Comparison of ENCODE assay signal across 10 cellular contexts in genomic region chr10:62058476-62058875, GRCh38.
DNase-seq lines count a peak whose midpoint lies in the region; FAIRE-seq and TF ChIP-seq lines count a peak whose summit lies in the region.
"Had no signal": no experiment of that assay in that cellular context is flagged by ENCODE, and none has a peak within 500 bp of the region (broad histone marks: within the 10 kb centered on the region; RNA-seq: fewer than 3 reads in every experiment).

No MANE protein-coding gene starts in this region.

- H3K27ac ChIP-seq in BLaER1 = peak overlapping the region; percentile 63
- H3K27ac ChIP-seq in esophagus muscularis mucosa (replicated peaks in 1 of 4) = peak overlapping the region; percentile 70 to 87 (median 80)
- peak overlapping the region; percentile 96 for H3K27ac ChIP-seq in skeletal muscle tissue (ENCODE audit: low read depth, low read length)
- H3K27ac ChIP-seq in SJCRH30 = no peak overlapping the region

- TF ChIP-seq EP300 in esophagus muscularis mucosa (IDR thresholded peaks at IDR 0.05) = no peak

- H4K20me1 ChIP-seq in BLaER1 = no peaks in the 10 kb centered on the region

- H3K4me3 Mint-ChIP-seq in Calu3 (ENCODE audit: low read depth, unreplicated experiment) = no peak overlapping the region

- peak; percentile 68 for FAIRE-seq in H54 (lab: Jason Lieb, UNC)

- no peak overlapping the region for H3K4me3 ChIP-seq in BLaER1
- H3K4me3 ChIP-seq in esophagus muscularis mucosa = peak overlapping the region in 1 of 4 donors; percentile 75
- peak overlapping the region in 1 of 3 donors; percentile 3 for H3K4me3 ChIP-seq in skeletal muscle tissue (ENCODE audit: low read length in 3 of 3)
- H3K4me3 ChIP-seq in SJCRH30 = no peak overlapping the region

- H3K4me1 ChIP-seq in BLaER1 = peaks cover 82% of the 10 kb centered on the region
- H3K4me1 ChIP-seq in esophagus muscularis mucosa = peaks cover 78 to 94% (median 80%) of the 10 kb centered on the region in 4 donors
- H3K4me1 ChIP-seq in skeletal muscle tissue (ENCODE audit: control insufficient read depth in 3 of 3, insufficient read depth in 3 of 3, low read length in 3 of 3) = peaks cover 67 to 76% (median 70%) of the 10 kb centered on the region in 3 donors
- H3K4me1 ChIP-seq in SJCRH30 = no peaks in the 10 kb centered on the region

- H3K27ac Mint-ChIP-seq in Calu3 (ENCODE audit: unreplicated experiment) = no peak overlapping the region

- TF ChIP-seq POLR2A in H54 (IDR thresholded peaks at IDR 0.05; ENCODE audit: low read depth, low read length) (no peak), esophagus muscularis mucosa (IDR thresholded peaks at IDR 0.05; ENCODE audit: low read depth) (no peak)

- WGBS in esophagus muscularis mucosa = 58% methylated on average over 2 of the region's 2 CpGs

- no TSS peak for BruUV-seq in Calu3 (replicated peaks; lab: Mats Ljungman, UMichigan)

- CTCF ChIA-PET in Calu3 (lab: Charles Lee) = no interaction called here

- H3K4me1 Mint-ChIP-seq in Calu3 (ENCODE audit: low read depth, unreplicated experiment) = peaks cover 19% of the 10 kb centered on the region

- no peaks in the 10 kb centered on the region for H3K9me3 Mint-ChIP-seq in Calu3 (ENCODE audit: low read depth, unreplicated experiment)

- H3K27me3 ChIP-seq in BLaER1 (no peaks in the 10 kb centered on the region), esophagus muscularis mucosa (no peaks in the 10 kb centered on the region), skeletal muscle tissue (ENCODE audit: control insufficient read depth in 3 of 3, insufficient read depth in 3 of 3, low read length in 3 of 3) (no peaks in the 10 kb centered on the region), SJCRH30 (no peaks in the 10 kb centered on the region)

- H3K9me3 ChIP-seq in BLaER1 (no peaks in the 10 kb centered on the region), esophagus muscularis mucosa (no peaks in the 10 kb centered on the region), skeletal muscle tissue (ENCODE audit: control insufficient read depth in 3 of 3, low read length in 3 of 3) (no peaks in the 10 kb centered on the region), SJCRH30 (replicated peaks) (no peaks in the 10 kb centered on the region)

- H3K27me3 Mint-ChIP-seq in Calu3 (ENCODE audit: unreplicated experiment) = no peaks in the 10 kb centered on the region

- no peak for DNase-seq in H54 (ENCODE audit: insufficient read length, low spot score)
- DNase-seq in esophagus muscularis mucosa (ENCODE audit: extremely low spot score) = no peak
- DNase-seq in Calu3 = no peak
- DNase-seq in NCI-H187 treated with DMSO at 0.1 percent for 48 hours (lab: John Stamatoyannopoulos, UW) = no peak
- no peak for DNase-seq in SJCRH30
- DNase-seq: activated CD4-positive, alpha-beta T cell treated with anti-CD3 and anti-CD28 coated beads for 1 hour; DMS 273 treated with DMSO at 0.1 percent for 48 hours; NCI-H526 treated with DMSO at 0.1 percent for 48 hours had no signal

- H3K4me2 ChIP-seq in BLaER1 = peak overlapping the region; percentile 72

- intact Hi-C loops in esophagus muscularis mucosa (cut with DNase I) = no loop called here
- intact Hi-C loops in Calu3 (cut with micrococcal nuclease; ENCODE audit: unreplicated experiment) = no loop called here

- no peaks in the 10 kb centered on the region for H3K36me3 Mint-ChIP-seq in Calu3 (ENCODE audit: insufficient read depth, unreplicated experiment)

- H3K9ac ChIP-seq in BLaER1 (no peak overlapping the region), skeletal muscle tissue (ENCODE audit: low read depth in 1 of 3, low read length in 3 of 3) (peak overlapping the region in 1 of 3 donors; percentile 7)

- TF ChIP-seq CTCF in esophagus muscularis mucosa (IDR thresholded peaks at IDR 0.05) (no peak), Calu3 (IDR thresholded peaks at IDR 0.05; ENCODE audit: unreplicated experiment) (no peak)

- H3K36me3 ChIP-seq in BLaER1 = peaks cover 97% of the 10 kb centered on the region
- peaks cover 0 to 47% (median 20%) of the 10 kb centered on the region in 4 donors for H3K36me3 ChIP-seq in esophagus muscularis mucosa
- peaks cover 5 to 35% (median 31%) of the 10 kb centered on the region in 3 donors for H3K36me3 ChIP-seq in skeletal muscle tissue (ENCODE audit: control insufficient read depth in 3 of 3, insufficient read depth in 3 of 3, low read length in 3 of 3)
- peaks cover 2% of the 10 kb centered on the region for H3K36me3 ChIP-seq in SJCRH30
